Comparison of ENCODE assay signal across 10 cellular contexts in genomic region chr17:81165246-81166032, GRCh38. TPM values are rescaled to one million over a fixed set of nuclear protein-coding genes. Genes with fewer than 3 reads are reported as not detected.
DNase-seq lines count a peak whose midpoint lies in the region; TF ChIP-seq lines count a peak whose summit lies in the region.
"Had no signal": no experiment of that assay in that cellular context is flagged by ENCODE, and none has a peak within 500 bp of the region (broad histone marks: within the 10 kb centered on the region; RNA-seq: fewer than 3 reads in every experiment).

Gene PVALEF, plus strand, starts transcription at chr17:81165507. Its CDS starts 15,720 bp downstream, at chr17:81181227.

- 42% methylated on average over 36 of the region's 46 CpGs for WGBS in mesenchymal stem cell
- 0 to 45% methylated on average over 6 to 9 of the region's 46 CpGs for WGBS in thyroid gland, 2 donors

- peak within 1 kb of the TSS; percentile 67 for H3K4me2 ChIP-seq in mesenchymal stem cell (ENCODE audit: low read length, poor library complexity, severe bottlenecking)

- H3K14ac ChIP-seq in mesenchymal stem cell (ENCODE audit: low read length in 2 of 2), result no peak within 1 kb of the TSS

- H2AFZ ChIP-seq in mesenchymal stem cell (ENCODE audit: low read depth, low read length), result no peak within 1 kb of the TSS

- H2BK120ac ChIP-seq in mesenchymal stem cell (ENCODE audit: low read depth, low read length), result no peak within 1 kb of the TSS

- no peak within 1 kb of the TSS for H2AK5ac ChIP-seq in mesenchymal stem cell (ENCODE audit: low read length, severe bottlenecking)

- H3K4me3 Mint-ChIP-seq in chondrocyte (ENCODE audit: unreplicated experiment), result peak within 1 kb of the TSS; percentile 47

- no peak within 1 kb of the TSS for H2BK5ac ChIP-seq in mesenchymal stem cell (ENCODE audit: low read depth, low read length, poor library complexity, severe bottlenecking)

- TF ChIP-seq CTCF in chondrocyte (IDR thresholded peaks at IDR 0.05) (no peak), thyroid gland (IDR thresholded peaks at IDR 0.05) (no peak)

- H3K4me1 ChIP-seq in mesenchymal stem cell (ENCODE audit: control insufficient read depth, insufficient read depth, low read depth, low read length) (peaks cover 8% of the 10 kb centered on the region), thyroid gland (peaks cover 10 to 14% of the 10 kb centered on the region in 2 donors)
- H3K4me1 ChIP-seq: SJSA1 had no signal

- no peaks in the 10 kb centered on the region for H3K36me3 Mint-ChIP-seq in chondrocyte (ENCODE audit: low read depth)

- no peaks in the 10 kb centered on the region for H3K9me3 Mint-ChIP-seq in chondrocyte (ENCODE audit: low read depth)

- H3K27me3 ChIP-seq in mesenchymal stem cell (ENCODE audit: control insufficient read depth in 1 of 2, insufficient read depth in 1 of 2, low read length in 2 of 2), result peaks cover 55 to 79% of the 10 kb centered on the region in 2 experiments
- H3K27me3 ChIP-seq in thyroid gland, result no peaks in the 10 kb centered on the region

- no peak within 1 kb of the TSS for H3K4ac ChIP-seq in mesenchymal stem cell (ENCODE audit: low read depth in 1 of 2, low read length in 2 of 2)

- H3K9ac ChIP-seq in mesenchymal stem cell (ENCODE audit: low read length), result no peak within 1 kb of the TSS

- intact Hi-C loops in thyroid gland (cut with DNase I), result no loop called here
- intact Hi-C loops in posterior vena cava (cut with DNase I), result no loop called here

- H3K23ac ChIP-seq in mesenchymal stem cell (ENCODE audit: low read length in 2 of 2), result no peak within 1 kb of the TSS

- H3K4me1 Mint-ChIP-seq in chondrocyte (ENCODE audit: low read depth), result no peaks in the 10 kb centered on the region

- H2BK15ac ChIP-seq in mesenchymal stem cell (ENCODE audit: low read depth, poor library complexity, severe bottlenecking), result peak within 1 kb of the TSS; percentile 36

- H3K27ac ChIP-seq in mesenchymal stem cell (ENCODE audit: low read length, poor library complexity, severe bottlenecking), result no peak within 1 kb of the TSS
- no peak within 1 kb of the TSS for H3K27ac ChIP-seq in thyroid gland
- H3K27ac ChIP-seq: SJSA1 had no signal

- no peaks in the 10 kb centered on the region for H3K79me1 ChIP-seq in mesenchymal stem cell (replicated peaks; ENCODE audit: low read length, poor library complexity, severe bottlenecking)

- H3K27me3 Mint-ChIP-seq in chondrocyte (ENCODE audit: low read depth), result peaks cover 3% of the 10 kb centered on the region

- no peaks in the 10 kb centered on the region for H3K36me3 ChIP-seq in mesenchymal stem cell (ENCODE audit: control insufficient read depth in 1 of 2, insufficient read depth in 2 of 2, low read depth in 1 of 2, low read length in 2 of 2)
- H3K36me3 ChIP-seq in thyroid gland, result no peaks in the 10 kb centered on the region
- H3K36me3 ChIP-seq: SJSA1 had no signal

- H3K27ac Mint-ChIP-seq in chondrocyte (ENCODE audit: unreplicated experiment), result no peak within 1 kb of the TSS

- no peak within 1 kb of the TSS for H2BK12ac ChIP-seq in mesenchymal stem cell (ENCODE audit: low read length in 2 of 2)

- H4K91ac ChIP-seq in mesenchymal stem cell (ENCODE audit: low read length), result peak within 1 kb of the TSS; percentile 36

- peak within 1 kb of the TSS; percentile 33 for H4K8ac ChIP-seq in mesenchymal stem cell (ENCODE audit: low read length)

- H3K9me3 ChIP-seq in mesenchymal stem cell (ENCODE audit: control insufficient read depth, low read length) (no peaks in the 10 kb centered on the region), thyroid gland (no peaks in the 10 kb centered on the region)

- TF ChIP-seq POLR2A in thyroid gland (IDR thresholded peaks at IDR 0.05), result no peak

- DNase-seq in NCI-H748 (lab: John Stamatoyannopoulos, UW; ENCODE audit: unreplicated experiment) (peak; percentile 44), NCI-H748 treated with DMSO at 0.1 percent for 48 hours (lab: John Stamatoyannopoulos, UW) (no peak), chondrocyte (ENCODE audit: low spot score) (no peak), mesenchymal stem cell (peak; percentile 3), thyroid gland (peak; percentile 16 to 18), posterior vena cava (ENCODE audit: low spot score) (no peak), GM19238 (ENCODE audit: insufficient read length, low spot score) (no peak), NCI-H1105 (lab: John Stamatoyannopoulos, UW) (no peak)
- DNase-seq: GOT3 had no signal

- H3K18ac ChIP-seq in mesenchymal stem cell (ENCODE audit: low read depth in 1 of 2, low read length in 2 of 2), result no peak within 1 kb of the TSS

- peak within 1 kb of the TSS; percentile 24 to 33 for H3K4me3 ChIP-seq in mesenchymal stem cell (ENCODE audit: insufficient read depth in 1 of 2, low read depth in 1 of 2, low read length in 2 of 2)
- H3K4me3 ChIP-seq in thyroid gland (replicated peaks in 1 of 3), result peak within 1 kb of the TSS; percentile 0 to 34 (median 11)
- H3K4me3 ChIP-seq: SJSA1 had no signal

RNA-seq across cellular contexts. Expression of gene PVALEF, which starts in this region (rescaled TPM):
- not detected in 3 replicates for total RNA-seq in chondrocyte
- polyA plus RNA-seq in mesenchymal stem cell (2013, experiment 1 of 2), result not detected
- polyA plus RNA-seq in mesenchymal stem cell (2013, experiment 2 of 2), result not detected
- total RNA-seq in thyroid gland, result not detected
- total RNA-seq in posterior vena cava, result not detected
- total RNA-seq: SJSA1 had no signal

Comparison
In these comparisons a context has a peak if more than half of its experiments do, and no peak if none do; other contexts are left out.
1. DNase-seq: peak in NCI-H748 (single experiment) and mesenchymal stem cell (single experiment); none in NCI-H748 treated with DMSO at 0.1 percent for 48 hours (single experiment), chondrocyte (single experiment), posterior vena cava (single experiment), GM19238 (single experiment) and NCI-H1105 (single experiment).
2. Peak in DNase-seq and H3K4me3 ChIP-seq in thyroid gland; RNA of the gene not detected or under 1 TPM.